1 cellular context compared by ENCODE assay signal in genomic region chr20:59940129-59940955, GRCh38.
TF ChIP-seq lines count a peak whose summit lies in the region.

TSS of gene FAM217B (plus strand) at chr20:59940389. CDS start at chr20:59943944, 3,555 bp downstream.
TSS of gene PPP1R3D (minus strand) at chr20:59940305. CDS start at chr20:59939931, 374 bp downstream.

TF ChIP-seq in K562, 482 proteins besides CTCF, POLR2A, EP300 and RAD21 (continued from another document and continues in another):
- TF ChIP-seq UBTF (IDR thresholded peaks at IDR 0.05; ENCODE audit: borderline replicate concordance in 1 of 2, low read depth in 2 of 2, low read length in 2 of 2) (peak; percentile 32 to 59; a peak in 1 of 4 replicates), POLR2H (tag; IDR thresholded peaks at IDR 0.05; ENCODE audit: low read depth) (peak; percentile 71), TAL1 (IDR thresholded peaks at IDR 0.05) (no peak), RCOR1 (IDR thresholded peaks at IDR 0.05; ENCODE audit: borderline replicate concordance in 1 of 2, low read depth in 2 of 2, low read length in 2 of 2) (peak in 1 of 2 experiments; percentile 75; a peak in 2 of 4 replicates), ARID1B (IDR thresholded peaks at IDR 0.05) (no peak), BCLAF1 (IDR thresholded peaks at IDR 0.05; ENCODE audit: borderline replicate concordance in 1 of 2, control insufficient read depth in 1 of 2, low read depth in 2 of 2, low read length in 1 of 2) (no peak), SAP30 (IDR thresholded peaks at IDR 0.05; ENCODE audit: borderline replicate concordance, insufficient read depth, low read depth, low read length, poor library complexity, severe bottlenecking) (peak; percentile 33), RB1 (IDR thresholded peaks at IDR 0.05; ENCODE audit: low read depth) (peak; percentile 55), ETV6 (IDR thresholded peaks at IDR 0.05; ENCODE audit: borderline replicate concordance in 1 of 2, low read depth in 2 of 2, low read length in 1 of 2) (no peak), ETV6 (CRISPR knock-in tag; IDR thresholded peaks at IDR 0.05; ENCODE audit: borderline replicate concordance) (no peak), THAP7 (CRISPR knock-in tag; IDR thresholded peaks at IDR 0.05) (peak; percentile 46; the same call in 1 of the 2 replicates), PCBP2 (IDR thresholded peaks at IDR 0.05; ENCODE audit: low read depth, low read length, poor library complexity, severe bottlenecking) (no peak), ZNF318 (IDR thresholded peaks at IDR 0.05; ENCODE audit: borderline replicate concordance in 1 of 2, low read depth in 1 of 2) (no peak), NFIX (CRISPR knock-in tag; IDR thresholded peaks at IDR 0.05; ENCODE audit: low read depth) (no peak), FOSL1 (tag; conservative IDR thresholded peaks at IDR 0.05) (no peak), WHSC1 (IDR thresholded peaks at IDR 0.05; ENCODE audit: low read length) (no peak), MGA (IDR thresholded peaks at IDR 0.05) (peak; percentile 77), THAP12 (CRISPR knock-in tag; IDR thresholded peaks at IDR 0.05) (no peak), TRIM24 (IDR thresholded peaks at IDR 0.05) (peak in 1 of 2 experiments; percentile 39; a peak in 1 of 4 replicates)
